ENCODE assay signal across 30 cellular contexts in genomic region chr10:83533290-83533689, GRCh38.
DNase-seq lines count a peak whose midpoint lies in the region; ATAC-seq and TF ChIP-seq lines count a peak whose summit lies in the region.
"Had no signal": no experiment of that assay in that cellular context is flagged by ENCODE, and none has a peak within 500 bp of the region (broad histone marks: within the 10 kb centered on the region; RNA-seq: fewer than 3 reads in every experiment).

No MANE protein-coding gene starts in this region.

- TF ChIP-seq POLR2A in spleen (IDR thresholded peaks at IDR 0.05): no peak

- intact Hi-C loops in spleen (cut with DNase I; ENCODE audit: low total_unique reads): no loop called here

- no peaks in the 10 kb centered on the region for H3K36me3 ChIP-seq in spleen
- H3K36me3 ChIP-seq: BLaER1 treated with 17β-estradiol and CSF1 and Interleukin-3, amounts not matched to agents 10 nM and 100 nM; heart right ventricle; stomach; tibial nerve had no signal

- H3K27ac Mint-ChIP-seq in activated naive CD8-positive, alpha-beta T cell treated with anti-CD3 and anti-CD28 coated beads for 36 hours: no peak overlapping the region
- H3K27ac Mint-ChIP-seq: activated CD4-positive, alpha-beta T cell treated with anti-CD3 and anti-CD28 coated beads, Interleukin-2, amount 10 ng/mL, durations not matched to agents 24 days and 14 days; activated naive CD4-positive, alpha-beta T cell treated with anti-CD3 and anti-CD28 coated beads, Interleukin-2, amount 10 ng/mL, durations not matched to agents 7 days and 5 days; activated T-helper 1 cell treated with anti-CD3 and anti-CD28 coated beads, Interleukin-12 subunit alpha, Interleukin-12 subunit beta, Interleukin-2, Interleukin-4 antibody, amounts not matched to agents 30 ng/mL and 10 ng/mL and 1 ng/mL, durations not matched to agents 14 hours and 24 hours and 36 hours; effector memory CD8-positive, alpha-beta T cell; T-helper 2 cell treated with Interferon-gamma antibody and Interleukin-4, amounts not matched to agents 5 μg/mL and 100 μg/mL, for 36 hours had no signal

- H3K27ac ChIP-seq in spleen (no peak overlapping the region), substantia nigra (ENCODE audit: low read depth, low read length, poor library complexity, severe bottlenecking) (no peak overlapping the region)
- H3K27ac ChIP-seq: BLaER1 treated with 17β-estradiol and CSF1 and Interleukin-3, amounts not matched to agents 10 nM and 100 nM; foreskin keratinocyte; heart right ventricle; stomach; tibial nerve; VCaP had no signal

- no peaks in the 10 kb centered on the region for H3K36me3 Mint-ChIP-seq in activated naive CD8-positive, alpha-beta T cell treated with anti-CD3 and anti-CD28 coated beads for 36 hours
- H3K36me3 Mint-ChIP-seq: activated naive CD4-positive, alpha-beta T cell treated with anti-CD3 and anti-CD28 coated beads, Interleukin-2, amount 10 ng/mL, durations not matched to agents 7 days and 5 days had no signal

- no peak overlapping the region for H3K4me3 ChIP-seq in spleen
- H3K4me3 ChIP-seq: BLaER1 treated with 17β-estradiol and CSF1 and Interleukin-3, amounts not matched to agents 10 nM and 100 nM; heart right ventricle; stomach; tibial nerve had no signal

- H3K4me1 ChIP-seq in spleen: no peaks in the 10 kb centered on the region
- H3K4me1 ChIP-seq: BLaER1 treated with 17β-estradiol and CSF1 and Interleukin-3, amounts not matched to agents 10 nM and 100 nM; Caco-2; foreskin keratinocyte; heart right ventricle; stomach; tibial nerve had no signal

- 30 to 45% (median 32%) methylated on average over 1 of the region's 1 CpG for WGBS in spleen, 5 donors

- peaks cover 0 to 26% (median 15%) of the 10 kb centered on the region in 8 donors for H3K9me3 ChIP-seq in spleen

- DNase-seq in spleen (no peak), MV-4-11 (lab: John Stamatoyannopoulos, UW) (no peak), substantia nigra (lab: John Stamatoyannopoulos, UW) (no peak)
- DNase-seq in activated naive CD8-positive, alpha-beta T cell treated with anti-CD3 and anti-CD28 coated beads for 36 hours: no peak
- DNase-seq: activated CD4-positive, alpha-beta T cell treated with anti-CD3 and anti-CD28 coated beads, Interleukin-2, amount 10 ng/mL, durations not matched to agents 24 days and 14 days; activated naive CD4-positive, alpha-beta T cell treated with anti-CD3 and anti-CD28 coated beads, Interleukin-2, amount 10 ng/mL, durations not matched to agents 7 days and 5 days; Caco-2; DMS79; effector memory CD8-positive, alpha-beta T cell; foreskin keratinocyte; H7; heart right ventricle; IMR-90; mammary epithelial cell; NCI-H1105; NCI-H2029; NCI-H345; stomach had no signal

- ATAC-seq in GM18520 (IDR thresholded peaks at IDR 0.05; ENCODE audit: unreplicated experiment) (peak; percentile 87), GM19397 (IDR thresholded peaks at IDR 0.05; ENCODE audit: unreplicated experiment) (peak; percentile 48), HG02798 (IDR thresholded peaks at IDR 0.05; ENCODE audit: poor library complexity, unreplicated experiment) (peak; percentile 84), HG03520 (IDR thresholded peaks at IDR 0.05; ENCODE audit: unreplicated experiment) (peak; percentile 88)
- ATAC-seq: effector memory CD8-positive, alpha-beta T cell; esophagus mucosa; foreskin keratinocyte; heart right ventricle; Right ventricle myocardium inferior; sciatic nerve had no signal

- H3K27me3 Mint-ChIP-seq in activated naive CD8-positive, alpha-beta T cell treated with anti-CD3 and anti-CD28 coated beads for 36 hours: no peaks in the 10 kb centered on the region
- H3K27me3 Mint-ChIP-seq: activated CD4-positive, alpha-beta T cell treated with anti-CD3 and anti-CD28 coated beads, Interleukin-2, amount 10 ng/mL, durations not matched to agents 24 days and 14 days; activated naive CD4-positive, alpha-beta T cell treated with anti-CD3 and anti-CD28 coated beads, Interleukin-2, amount 10 ng/mL, durations not matched to agents 7 days and 5 days; effector memory CD8-positive, alpha-beta T cell had no signal

- peaks cover 6% of the 10 kb centered on the region for H3K9me3 Mint-ChIP-seq in activated naive CD8-positive, alpha-beta T cell treated with anti-CD3 and anti-CD28 coated beads for 36 hours

- no peak overlapping the region for H3K4me3 Mint-ChIP-seq in activated naive CD8-positive, alpha-beta T cell treated with anti-CD3 and anti-CD28 coated beads for 36 hours
- H3K4me3 Mint-ChIP-seq: activated CD4-positive, alpha-beta T cell treated with anti-CD3 and anti-CD28 coated beads, Interleukin-2, amount 10 ng/mL, durations not matched to agents 24 days and 14 days; activated naive CD4-positive, alpha-beta T cell treated with anti-CD3 and anti-CD28 coated beads, Interleukin-2, amount 10 ng/mL, durations not matched to agents 7 days and 5 days; activated T-helper 1 cell treated with anti-CD3 and anti-CD28 coated beads, Interleukin-12 subunit alpha, Interleukin-12 subunit beta, Interleukin-2, Interleukin-4 antibody, amounts not matched to agents 30 ng/mL and 10 ng/mL and 1 ng/mL, durations not matched to agents 14 hours and 24 hours and 36 hours; effector memory CD8-positive, alpha-beta T cell; T-helper 2 cell treated with Interferon-gamma antibody and Interleukin-4, amounts not matched to agents 5 μg/mL and 100 μg/mL, for 36 hours had no signal

- H3K27me3 ChIP-seq in spleen (replicated peaks in 1 of 7): no peaks in the 10 kb centered on the region
- H3K27me3 ChIP-seq: BLaER1 treated with 17β-estradiol and CSF1 and Interleukin-3, amounts not matched to agents 10 nM and 100 nM; foreskin keratinocyte; heart right ventricle; stomach; tibial nerve had no signal

- H3K4me1 Mint-ChIP-seq in activated naive CD8-positive, alpha-beta T cell treated with anti-CD3 and anti-CD28 coated beads for 36 hours: no peaks in the 10 kb centered on the region
- H3K4me1 Mint-ChIP-seq: activated CD4-positive, alpha-beta T cell treated with anti-CD3 and anti-CD28 coated beads, Interleukin-2, amount 10 ng/mL, durations not matched to agents 24 days and 14 days; activated naive CD4-positive, alpha-beta T cell treated with anti-CD3 and anti-CD28 coated beads, Interleukin-2, amount 10 ng/mL, durations not matched to agents 7 days and 5 days had no signal

- no peak for TF ChIP-seq CTCF in spleen (IDR thresholded peaks at IDR 0.05 in 8 of 11, conservative IDR thresholded peaks at IDR 0.05 in 3 of 11)
